ENCODE assay signal across 2 cellular contexts in the genomic region with DNA sequence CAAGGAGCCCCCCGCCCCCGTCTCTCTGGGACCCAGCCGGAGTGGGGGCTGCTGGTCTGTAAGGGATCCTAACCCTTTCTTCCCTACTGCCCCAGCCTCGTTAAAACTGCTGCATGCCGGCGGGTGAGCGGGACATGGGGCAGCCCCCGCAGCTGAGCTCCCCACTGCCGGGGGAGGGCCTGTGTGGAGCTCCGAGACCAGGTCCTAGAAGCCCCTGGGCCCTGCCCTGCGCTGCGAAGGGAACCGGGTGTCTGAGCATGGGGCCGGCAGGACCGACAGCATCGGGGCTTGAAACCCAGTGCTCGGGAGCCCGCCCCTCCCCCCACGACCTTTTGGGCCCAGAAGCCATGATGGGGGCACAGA.
TF ChIP-seq lines count a peak whose summit lies in the region.

No MANE protein-coding gene starts in this region.

TF ChIP-seq in IMR-90, 13 proteins besides CTCF, POLR2A, EP300 and RAD21:
- no peak for TF ChIP-seq FOS (IDR thresholded peaks at IDR 0.05; ENCODE audit: low read depth, low read length)
- TF ChIP-seq MXI1 (IDR thresholded peaks at IDR 0.05; ENCODE audit: borderline replicate concordance, low read depth, low read length) = no peak
- TF ChIP-seq MAZ (IDR thresholded peaks at IDR 0.05; ENCODE audit: borderline replicate concordance, low read depth, low read length) = no peak
- TF ChIP-seq CEBPB (IDR thresholded peaks at IDR 0.05; ENCODE audit: low read depth, low read length) = no peak
- no peak for TF ChIP-seq RFX5 (IDR thresholded peaks at IDR 0.05; ENCODE audit: low read depth, low read length)
- no peak for TF ChIP-seq CHD1 (IDR thresholded peaks at IDR 0.05; ENCODE audit: low read depth, low read length)
- TF ChIP-seq BHLHE40 (IDR thresholded peaks at IDR 0.05; ENCODE audit: low read depth, low read length) = no peak
- TF ChIP-seq SMC3 (IDR thresholded peaks at IDR 0.05; ENCODE audit: low read depth, low read length) = no peak
- TF ChIP-seq ELK1 (IDR thresholded peaks at IDR 0.05; ENCODE audit: borderline replicate concordance, low read depth, low read length) = no peak
- no peak for TF ChIP-seq RCOR1 (IDR thresholded peaks at IDR 0.05; ENCODE audit: insufficient replicate concordance, low read length)
- TF ChIP-seq NFE2L2 (IDR thresholded peaks at IDR 0.05; ENCODE audit: low read depth, low read length) = no peak
- TF ChIP-seq MAFK (IDR thresholded peaks at IDR 0.05; ENCODE audit: low read depth, low read length) = no peak
- no peak for TF ChIP-seq USF2 (IDR thresholded peaks at IDR 0.05; ENCODE audit: low read depth, low read length)

TF ChIP-seq in H1, 55 proteins besides CTCF, POLR2A, EP300 and RAD21:
- no peak for TF ChIP-seq GTF2F1 (IDR thresholded peaks at IDR 0.05; ENCODE audit: borderline replicate concordance, low read depth, low read length)
- no peak for TF ChIP-seq BRCA1 (IDR thresholded peaks at IDR 0.05; ENCODE audit: low read depth, low read length)
- TF ChIP-seq POU5F1 (IDR thresholded peaks at IDR 0.05; ENCODE audit: low read depth, low read length) = no peak
- no peak for TF ChIP-seq SP4 (IDR thresholded peaks at IDR 0.05; ENCODE audit: low read length)
- no peak for TF ChIP-seq KDM4A (IDR thresholded peaks at IDR 0.05; ENCODE audit: low read depth, low read length, severe bottlenecking)
- TF ChIP-seq CBX5 (IDR thresholded peaks at IDR 0.05; ENCODE audit: low read depth, low read length) = no peak
- no peak for TF ChIP-seq BCL11A (IDR thresholded peaks at IDR 0.05; ENCODE audit: low read depth in 2 of 2, low read length in 2 of 2)
- TF ChIP-seq TAF1 (IDR thresholded peaks at IDR 0.05; ENCODE audit: low read depth, low read length) = no peak
- TF ChIP-seq CREB1 (IDR thresholded peaks at IDR 0.05) = no peak
- no peak for TF ChIP-seq PHF8 (conservative IDR thresholded peaks at IDR 0.05; ENCODE audit: low read depth, low read length)
- TF ChIP-seq, protein P1, sequence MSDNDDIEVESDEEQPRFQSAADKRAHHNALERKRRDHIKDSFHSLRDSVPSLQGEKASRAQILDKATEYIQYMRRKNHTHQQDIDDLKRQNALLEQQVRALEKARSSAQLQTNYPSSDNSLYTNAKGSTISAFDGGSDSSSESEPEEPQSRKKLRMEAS (IDR thresholded peaks at IDR 0.05) = no peak
